ENCODE assay signal across 1 cellular context in genomic region chr19:49812997-49813861, GRCh38.
A peak's percentile ranks its signal among the peaks of the same experiment; 100 is the strongest.
TF ChIP-seq lines count a peak whose summit lies in the region.

Gene FUZ, minus strand, starts transcription at chr19:49813292. Its CDS starts 186 bp downstream, at chr19:49813106.

TF ChIP-seq in GM12878, 131 proteins besides CTCF, POLR2A, EP300 and RAD21 (continued from another document and continues in another):
- TF ChIP-seq ZBTB40 (IDR thresholded peaks at IDR 0.05; ENCODE audit: borderline replicate concordance) = peak; percentile 94
- TF ChIP-seq HDGF (IDR thresholded peaks at IDR 0.05) = no peak
- TF ChIP-seq NRF1 (conservative IDR thresholded peaks at IDR 0.05; ENCODE audit: low read depth, low read length) = no peak
- no peak for TF ChIP-seq CEBPZ (IDR thresholded peaks at IDR 0.05; ENCODE audit: low read depth, low read length)
- TF ChIP-seq CBFB (IDR thresholded peaks at IDR 0.05; ENCODE audit: low read depth) = no peak
- TF ChIP-seq CEBPB (IDR thresholded peaks at IDR 0.05; ENCODE audit: borderline replicate concordance in 1 of 2, low read depth in 2 of 2, low read length in 2 of 2) = no peak
- TF ChIP-seq LARP7 (IDR thresholded peaks at IDR 0.05) = no peak
- peak; percentile 70 for TF ChIP-seq SIX5 (IDR thresholded peaks at IDR 0.05; ENCODE audit: low read depth, low read length, severe bottlenecking)
- TF ChIP-seq E4F1 (IDR thresholded peaks at IDR 0.05; ENCODE audit: borderline replicate concordance, partially characterized antibody) = peak; percentile 74
- TF ChIP-seq SP1 (IDR thresholded peaks at IDR 0.05; ENCODE audit: low read depth, low read length) = peak; percentile 45
- 0 out of 2 replicates have a peak, but pooled peaks have one; percentile 18 for TF ChIP-seq IRF4 (IDR thresholded peaks at IDR 0.05; ENCODE audit: low read depth, low read length)
- TF ChIP-seq EED (IDR thresholded peaks at IDR 0.05; ENCODE audit: low read depth) = no peak
- no peak for TF ChIP-seq ZZZ3 (IDR thresholded peaks at IDR 0.05; ENCODE audit: control insufficient read depth, insufficient read length, low read depth)
- TF ChIP-seq SMAD1 (IDR thresholded peaks at IDR 0.05; ENCODE audit: low read depth, partially characterized antibody) = no peak
- peak; percentile 67 for TF ChIP-seq PBX3 (IDR thresholded peaks at IDR 0.05; ENCODE audit: insufficient replicate concordance, low read depth, low read length)
- peak; percentile 91 for TF ChIP-seq ATF7 (IDR thresholded peaks at IDR 0.05; ENCODE audit: low read depth)
- TF ChIP-seq PAX8 (IDR thresholded peaks at IDR 0.05) = peak; percentile 55; the same call in 1 of the 2 replicates
- TF ChIP-seq ZBED1 (IDR thresholded peaks at IDR 0.05; ENCODE audit: borderline replicate concordance) = no peak
- TF ChIP-seq CBX3 (IDR thresholded peaks at IDR 0.05; ENCODE audit: borderline replicate concordance, low read depth) = no peak
- TF ChIP-seq BCLAF1 (IDR thresholded peaks at IDR 0.05) = peak; percentile 78; the same call in 1 of the 2 replicates
- TF ChIP-seq TARDBP (IDR thresholded peaks at IDR 0.05; ENCODE audit: borderline replicate concordance) = 0 out of 2 replicates have a peak, but pooled peaks have one; percentile 4
- TF ChIP-seq SRF (IDR thresholded peaks at IDR 0.05; ENCODE audit: low read depth in 2 of 2, low read length in 2 of 2) = 0 out of 4 replicates have a peak, but pooled peaks of 1 of the 2 experiments have one; percentile 50
- TF ChIP-seq ZNF217 (IDR thresholded peaks at IDR 0.05) = no peak
- TF ChIP-seq BRCA1 (IDR thresholded peaks at IDR 0.05; ENCODE audit: low read depth, low read length) = no peak
- TF ChIP-seq NBN (IDR thresholded peaks at IDR 0.05) = no peak
- TF ChIP-seq MAX (IDR thresholded peaks at IDR 0.05; ENCODE audit: low read depth, low read length) = no peak; the same call in 1 of the 2 replicates
- TF ChIP-seq BCL11A (IDR thresholded peaks at IDR 0.05; ENCODE audit: low read depth, low read length) = no peak
- no peak for TF ChIP-seq NFYA (IDR thresholded peaks at IDR 0.05; ENCODE audit: borderline replicate concordance, low read depth, low read length)
- no peak for TF ChIP-seq EGR1 (IDR thresholded peaks at IDR 0.05; ENCODE audit: borderline replicate concordance in 1 of 2, low read depth in 2 of 2, low read length in 2 of 2)
- no peak for TF ChIP-seq ZBTB4 (CRISPR knock-in tag; IDR thresholded peaks at IDR 0.05)
- no peak for TF ChIP-seq ATF3 (IDR thresholded peaks at IDR 0.05; ENCODE audit: borderline replicate concordance, extremely low read depth, low read depth, low read length)
- peak; percentile 65 for TF ChIP-seq TAF1 (IDR thresholded peaks at IDR 0.05; ENCODE audit: borderline replicate concordance, low read depth, low read length)
- TF ChIP-seq BMI1 (IDR thresholded peaks at IDR 0.05; ENCODE audit: borderline replicate concordance) = peak; percentile 99
- TF ChIP-seq FOS (IDR thresholded peaks at IDR 0.05; ENCODE audit: borderline replicate concordance, extremely low read depth, insufficient read length) = no peak
- no peak for TF ChIP-seq MTA3 (IDR thresholded peaks at IDR 0.05; ENCODE audit: borderline replicate concordance, low read length)
- TF ChIP-seq ZNF207 (IDR thresholded peaks at IDR 0.05; ENCODE audit: borderline replicate concordance) = peak; percentile 89; the same call in 1 of the 2 replicates
- TF ChIP-seq NFXL1 (IDR thresholded peaks at IDR 0.05; ENCODE audit: borderline replicate concordance) = no peak
- TF ChIP-seq RAD51 (IDR thresholded peaks at IDR 0.05) = peak; percentile 55; the same call in 1 of the 2 replicates
- TF ChIP-seq RCOR1 (conservative IDR thresholded peaks at IDR 0.05; ENCODE audit: low read depth, low read length) = 0 out of 2 replicates have a peak, but pooled peaks have one; percentile 75
- peak; percentile 83; the same call in 1 of the 2 replicates for TF ChIP-seq SIN3A (IDR thresholded peaks at IDR 0.05; ENCODE audit: low read depth, low read length)
- TF ChIP-seq SREBF1 (IDR thresholded peaks at IDR 0.05; ENCODE audit: low read length) = peak; percentile 74
